Comparison of ENCODE assay signal across 1 cellular context in genomic region chr3:40580494-40581091, GRCh38.
TF ChIP-seq lines count a peak whose summit lies in the region.

No MANE protein-coding gene starts in this region.

TF ChIP-seq in GM23338, 12 proteins besides CTCF, POLR2A, EP300 and RAD21 (continued from another document):
- TF ChIP-seq ZNF462 (CRISPR knock-in tag; IDR thresholded peaks at IDR 0.05) (no peak), ZNF114 (CRISPR knock-in tag; IDR thresholded peaks at IDR 0.05) (no peak)
TF ChIP-seq in GM23338: peak in this region for 0.
